ENCODE assay signal across 17 cellular contexts in genomic region chr9:137312852-137313325, GRCh38. TPM values are rescaled to one million over a fixed set of nuclear protein-coding genes. Genes with fewer than 3 reads are reported as not detected.
DNase-seq lines count a peak whose midpoint lies in the region; ATAC-seq, FAIRE-seq and TF ChIP-seq lines count a peak whose summit lies in the region.
"Had no signal": no experiment of that assay in that cellular context is flagged by ENCODE, and none has a peak within 500 bp of the region (broad histone marks: within the 10 kb centered on the region; RNA-seq: fewer than 3 reads in every experiment).

No MANE protein-coding gene starts in this region.

- no peaks in the 10 kb centered on the region for H3K9me3 ChIP-seq in neuronal stem cell (replicated peaks in 1 of 2; ENCODE audit: control insufficient read depth in 2 of 2, insufficient read depth in 1 of 2, low read depth in 1 of 2, low read length in 2 of 2)
- H3K9me3 ChIP-seq: prostate gland, uterus had no signal

- no peak overlapping the region for H3K4me2 ChIP-seq in neuronal stem cell (ENCODE audit: insufficient read depth, low read length, poor library complexity, severe bottlenecking)

- no peak for ATAC-seq in HG03442 (IDR thresholded peaks at IDR 0.05; ENCODE audit: unreplicated experiment)
- no peak for ATAC-seq in HG03354 (IDR thresholded peaks at IDR 0.05; ENCODE audit: poor library complexity, severe bottlenecking, unreplicated experiment)
- ATAC-seq: naive thymus-derived CD8-positive, alpha-beta T cell had no signal

- H3K4me3 ChIP-seq in neuronal stem cell (ENCODE audit: low read length in 2 of 2): no peak overlapping the region
- H3K4me3 ChIP-seq: dorsolateral prefrontal cortex, prostate gland, uterus had no signal

- no peak overlapping the region for H2AFZ ChIP-seq in neuronal stem cell (ENCODE audit: low read length)

- H3K23ac ChIP-seq in neuronal stem cell (ENCODE audit: low read depth, low read length, poor library complexity): peak overlapping the region; percentile 88

- H3K9ac ChIP-seq in neuronal stem cell (ENCODE audit: low read depth, low read length, poor library complexity): peak overlapping the region; percentile 66

- peak overlapping the region; percentile 78 for H3K14ac ChIP-seq in neuronal stem cell (ENCODE audit: low read length)

- H4K8ac ChIP-seq in neuronal stem cell (ENCODE audit: low read depth, low read length): no peak overlapping the region

- no peaks in the 10 kb centered on the region for H3K36me3 ChIP-seq in neuronal stem cell (replicated peaks in 1 of 2; ENCODE audit: control insufficient read depth in 2 of 2, insufficient read depth in 2 of 2, low read length in 2 of 2)
- H3K36me3 ChIP-seq: prostate gland, uterus had no signal

- H2BK5ac ChIP-seq in neuronal stem cell (ENCODE audit: low read length): peak overlapping the region; percentile 100

- DNase-seq in AG08396 (ENCODE audit: low spot score) (peak; percentile 12), GM12891 (ENCODE audit: insufficient read length, low spot score) (peak; percentile 24), ecto neural progenitor cell (ENCODE audit: low spot score) (peak; percentile 48), neuronal stem cell (ENCODE audit: low spot score) (no peak), NCI-H2107 (lab: John Stamatoyannopoulos, UW) (no peak), UCSD-AML1 (lab: John Stamatoyannopoulos, UW; ENCODE audit: unreplicated experiment) (no peak)
- DNase-seq: activated CD4-positive, alpha-beta memory T cell treated with anti-CD3 and anti-CD28 coated beads for 36 hours; COR-L47; NCI-H2029; NCI-H524; stimulated activated naive CD4-positive, alpha-beta T cell treated with Interleukin-2 at 50 U/mL for 16 hours; uterus had no signal

- peak overlapping the region; percentile 99 for H2BK12ac ChIP-seq in neuronal stem cell (ENCODE audit: low read length)

- H4K91ac ChIP-seq in neuronal stem cell (ENCODE audit: low read depth, low read length, poor library complexity): no peak overlapping the region

- peaks cover 4% of the 10 kb centered on the region for H3K79me1 ChIP-seq in neuronal stem cell (ENCODE audit: low read depth, low read length)

- H2BK15ac ChIP-seq in neuronal stem cell (ENCODE audit: low read length): peak overlapping the region; percentile 97

- H3K18ac ChIP-seq in neuronal stem cell (ENCODE audit: low read length): peak overlapping the region; percentile 96

- no peak overlapping the region for H3K27ac ChIP-seq in neuronal stem cell (replicated peaks; ENCODE audit: low read length)
- H3K27ac ChIP-seq: uterus had no signal

- no peak for FAIRE-seq in GM12891 (lab: Jason Lieb, UNC)

- no CpG with 5 or more reads among the region's 6 CpGs for WGBS in neuronal stem cell (ENCODE audit: extremely low coverage in 2 of 2, insufficient read length in 2 of 2, insufficient replicate concordance in 1 of 2), 2 donors

- H3K27me3 ChIP-seq in neuronal stem cell (ENCODE audit: control insufficient read depth in 3 of 3, insufficient read depth in 3 of 3, low read depth in 1 of 3, low read length in 3 of 3): no peaks in the 10 kb centered on the region

- H2BK120ac ChIP-seq in neuronal stem cell (ENCODE audit: low read depth, low read length): peak overlapping the region; percentile 25

- peak overlapping the region; percentile 59 for H3K4ac ChIP-seq in neuronal stem cell (ENCODE audit: low read length)

- H2AK5ac ChIP-seq in neuronal stem cell (ENCODE audit: low read depth, low read length): peak overlapping the region; percentile 100

- no peak for TF ChIP-seq POLR2A in GM12891 (IDR thresholded peaks at IDR 0.05; ENCODE audit: low read depth, low read length)

- H3K4me1 ChIP-seq in neuronal stem cell (ENCODE audit: control insufficient read depth in 2 of 2, insufficient read depth in 1 of 2, low read depth in 1 of 2, low read length in 2 of 2): peaks cover 33 to 39% of the 10 kb centered on the region in 2 donors

TF ChIP-seq in GM12891, 5 proteins besides CTCF, POLR2A, EP300 and RAD21:
- TF ChIP-seq POU2F2 (IDR thresholded peaks at IDR 0.05; ENCODE audit: low read depth, low read length) (no peak), TAF1 (IDR thresholded peaks at IDR 0.05; ENCODE audit: low read depth, low read length) (no peak), SPI1 (IDR thresholded peaks at IDR 0.05; ENCODE audit: low read depth, low read length) (no peak), POLR2AphosphoS5 (IDR thresholded peaks at IDR 0.05; ENCODE audit: low read depth, low read length) (no peak), PAX5 (IDR thresholded peaks at IDR 0.05; ENCODE audit: insufficient read depth, low read length, severe bottlenecking) (no peak)
TF ChIP-seq in GM12891: peak in this region for 0.

RNA-seq across cellular contexts. Expression of gene NRARP, which starts 10.8 kb away (rescaled TPM):
- polyA plus RNA-seq in GM12891 (2012; ENCODE audit: low read depth, missing spikeins): 3.0 TPM
- 51.2 TPM for polyA plus RNA-seq in neuronal stem cell (2013, experiment 1 of 2)
- 51.6 TPM for polyA plus RNA-seq in neuronal stem cell (2013, experiment 2 of 2)
- polyA plus RNA-seq: naive thymus-derived CD8-positive, alpha-beta T cell had no signal

RNA-seq across cellular contexts. Expression of gene TOR4A, which starts 35.4 kb away (rescaled TPM):
- 5.2 TPM for polyA plus RNA-seq in GM12891 (2012; ENCODE audit: low read depth, missing spikeins)
- 3.1 TPM for polyA plus RNA-seq in neuronal stem cell (2013, experiment 1 of 2)
- 3.0 TPM for polyA plus RNA-seq in neuronal stem cell (2013, experiment 2 of 2)

RNA-seq across cellular contexts. Expression of gene NELFB, which starts 57.8 kb away (rescaled TPM):
- polyA plus RNA-seq in GM12891 (2012; ENCODE audit: low read depth, missing spikeins): 30.7 TPM
- 45.7 TPM for polyA plus RNA-seq in neuronal stem cell (2013, experiment 1 of 2)
- polyA plus RNA-seq in neuronal stem cell (2013, experiment 2 of 2): 46.2 TPM

Comparison
In these comparisons a context has a peak if more than half of its experiments do, and no peak if none do; other contexts are left out.
1. DNase-seq: peak in AG08396 (single experiment), GM12891 (single experiment) and ecto neural progenitor cell (single experiment); none in neuronal stem cell (single experiment), NCI-H2107 (single experiment) and UCSD-AML1 (single experiment).